14 cellular contexts compared by ENCODE assay signal in the genomic region with DNA sequence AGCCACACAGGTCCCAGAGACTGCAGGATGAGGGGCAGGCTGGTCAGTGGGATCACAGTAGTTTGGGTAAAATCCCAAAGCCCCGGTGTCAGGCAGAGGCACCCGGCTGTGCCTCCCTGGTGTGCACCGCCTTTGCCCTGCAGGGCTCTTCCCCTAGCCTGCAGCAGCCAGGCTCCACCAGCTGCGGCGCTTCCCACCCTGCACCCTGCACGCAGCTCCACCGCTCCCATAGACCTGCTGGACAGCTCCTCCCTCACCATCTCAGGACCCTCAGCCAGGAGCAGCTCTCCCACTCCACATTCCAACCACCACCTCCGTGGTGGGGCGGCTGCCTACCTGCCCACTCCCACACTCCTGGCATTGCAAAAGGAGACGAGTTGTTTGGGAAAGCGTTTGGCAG.
DNase-seq lines count a peak whose midpoint lies in the region; ATAC-seq, FAIRE-seq and TF ChIP-seq lines count a peak whose summit lies in the region.
"Had no signal": no experiment of that assay in that cellular context is flagged by ENCODE, and none has a peak within 500 bp of the region (broad histone marks: within the 10 kb centered on the region; RNA-seq: fewer than 3 reads in every experiment).

No MANE protein-coding gene starts in this region.

- POLR2A ChIA-PET in AG04449 (lab: Yijun Ruan, JAX) (no interaction called here), HCT116 (lab: Charles Lee) (no interaction called here), K562 (lab: Yijun Ruan, JAX) (no interaction called here)

- H3K4me1 ChIP-seq in HCT116 (ENCODE audit: control insufficient read depth in 1 of 2, insufficient read depth in 2 of 2, low read length in 2 of 2) = no peaks in the 10 kb centered on the region
- H3K4me1 ChIP-seq in K562 (replicated peaks in 1 of 2; ENCODE audit: control insufficient read depth in 2 of 2, insufficient read depth in 2 of 2, low read length in 2 of 2) = peaks cover 0 to 8% of the 10 kb centered on the region in 2 experiments; a peak in 2 of 5 replicates
- H3K4me1 ChIP-seq in mucosa of descending colon (ENCODE audit: low read depth) = no peaks in the 10 kb centered on the region

- H3K27me3 ChIP-seq in HCT116 (ENCODE audit: insufficient read depth, low read length) = peaks cover 47% of the 10 kb centered on the region
- H3K27me3 ChIP-seq in K562 (ENCODE audit: control insufficient read depth in 2 of 2, insufficient read depth in 2 of 2, low read length in 2 of 2) = peaks cover 2 to 43% of the 10 kb centered on the region in 2 experiments; a peak in 2 of 5 replicates

- H2AFZ ChIP-seq in HCT116 (ENCODE audit: low read depth, low read length, poor library complexity, severe bottlenecking) (no peak overlapping the region), K562 (ENCODE audit: low read depth, low read length) (no peak overlapping the region)

- H3K27ac ChIP-seq in HCT116 (ENCODE audit: low read depth, low read length) = no peak overlapping the region
- no peak overlapping the region for H3K27ac ChIP-seq in K562 (ENCODE audit: extremely low read depth, low read depth, low read length)
- H3K27ac ChIP-seq: KMS-11 had no signal

- TF ChIP-seq POLR2A in HCT116 (IDR thresholded peaks at IDR 0.05; ENCODE audit: borderline replicate concordance, extremely low read depth, insufficient read depth, insufficient read length) (no peak), K562 (conservative IDR thresholded peaks at IDR 0.05) (no peak)

- H3K9me3 ChIP-seq in HCT116 (ENCODE audit: control insufficient read depth in 1 of 2, insufficient read depth in 1 of 2, low read depth in 1 of 2, low read length in 2 of 2) (no peaks in the 10 kb centered on the region), K562 (replicated peaks; ENCODE audit: control insufficient read depth, insufficient read depth, low read depth, low read length) (no peaks in the 10 kb centered on the region), mucosa of descending colon (no peaks in the 10 kb centered on the region)

- RAD21 ChIA-PET in HCT116 (lab: Charles Lee; ENCODE audit: low non-redundant PET in 1 of 2, low total read pairs in 2 of 2, uncharacterized antibody in 2 of 2, unreplicated experiment in 2 of 2) = no interaction called here

- peak; percentile 9 for TF ChIP-seq CTCF in AG04449 (IDR thresholded peaks at IDR 0.05; ENCODE audit: insufficient read depth, low read length, missing control alignments)
- TF ChIP-seq CTCF in HCT116 (IDR thresholded peaks at IDR 0.05 in 2 of 3, conservative IDR thresholded peaks at IDR 0.05 in 1 of 3; ENCODE audit: borderline replicate concordance in 1 of 3, insufficient read depth in 1 of 3, low read depth in 2 of 3, low read length in 2 of 3) = peak in 2 of 3 experiments; percentile 45 to 69; a peak in 3 of 6 replicates
- peak; percentile 39 to 61 (median 51); a peak in 5 of 6 replicates for TF ChIP-seq CTCF in K562 (IDR thresholded peaks at IDR 0.05 in 2 of 3, conservative IDR thresholded peaks at IDR 0.05 in 1 of 3; ENCODE audit: insufficient read depth in 2 of 3, low read depth in 1 of 3, low read length in 3 of 3)
- no peak for TF ChIP-seq CTCF in mucosa of descending colon (IDR thresholded peaks at IDR 0.05)

- in situ Hi-C loops in K562 (cut with MboI) = no loop called here

- CTCF ChIA-PET in AG04449 (lab: Yijun Ruan, JAX) (no interaction called here), HCT116 (lab: Charles Lee) (no interaction called here), K562 (lab: Yijun Ruan, JAX; ENCODE audit: low intra/inter-chr PET ratio) (no interaction called here)

- no peak for TF ChIP-seq EP300 in K562 (IDR thresholded peaks at IDR 0.05; ENCODE audit: low read length)

- H3K9ac ChIP-seq in HCT116 (ENCODE audit: low read length) (no peak overlapping the region), K562 (ENCODE audit: insufficient read depth in 1 of 2, low read depth in 2 of 2, low read length in 2 of 2) (no peak overlapping the region)
- H3K9ac ChIP-seq: KMS-11 had no signal

- ATAC-seq in HCT116 (peak; percentile 94), K562 (peak; percentile 92), mucosa of descending colon (peak; percentile 23), HG02852 (IDR thresholded peaks at IDR 0.05; ENCODE audit: unreplicated experiment) (no peak), GM19467 (IDR thresholded peaks at IDR 0.05; ENCODE audit: unreplicated experiment) (no peak)
- ATAC-seq: left ventricle myocardium superior had no signal

- peak; percentile 29; the same call in 1 of the 2 replicates for TF ChIP-seq RAD21 in HCT116 (IDR thresholded peaks at IDR 0.05; ENCODE audit: low read depth)
- TF ChIP-seq RAD21 in K562 (CRISPR knock-in tag; conservative IDR thresholded peaks at IDR 0.05 in 1 of 2, IDR thresholded peaks at IDR 0.05 in 1 of 2) = no peak

- no peak for FAIRE-seq in K562 (lab: Jason Lieb, UNC)

- no peak overlapping the region for H3K4me2 ChIP-seq in HCT116 (ENCODE audit: low read length)
- no peak overlapping the region for H3K4me2 ChIP-seq in K562 (ENCODE audit: insufficient read depth, low read length)
- H3K4me2 ChIP-seq: KMS-11 had no signal

- 3% methylated on average over 11 of the region's 11 CpGs for WGBS in K562 (ENCODE audit: insufficient coverage, low coverage, missing lambda C conversion rate)

- H3K36me3 ChIP-seq in HCT116 (ENCODE audit: control insufficient read depth in 1 of 2, insufficient read depth in 2 of 2, low read length in 2 of 2) = no peaks in the 10 kb centered on the region
- H3K36me3 ChIP-seq in K562 (ENCODE audit: control insufficient read depth, insufficient read depth, low read length) = no peaks in the 10 kb centered on the region
- no peaks in the 10 kb centered on the region for H3K36me3 ChIP-seq in mucosa of descending colon (ENCODE audit: low read depth)

- no peak for DNase-seq in AG04449 (ENCODE audit: low read depth, low spot score)
- DNase-seq in HCT116 (ENCODE audit: low read depth, low spot score) = no peak
- DNase-seq in K562 (ENCODE audit: extremely low read depth in 1 of 4, low spot score in 3 of 4) = peak; percentile 14 to 27 (median 18)
- no peak for DNase-seq in mucosa of descending colon
- DNase-seq in MV-4-11 (lab: John Stamatoyannopoulos, UW) = no peak
- DNase-seq in activated CD4-positive, CD25-positive, alpha-beta regulatory T cell (lab: John Stamatoyannopoulos, UW) = no peak
- DNase-seq: amygdala; CD4-positive, CD25-positive, alpha-beta regulatory T cell; GOT3; left ventricle myocardium superior; stimulated activated naive CD4-positive, alpha-beta T cell treated with Interleukin-2 at 50 U/mL for 16 hours had no signal

- H3K9me2 ChIP-seq in HCT116 (ENCODE audit: insufficient read depth) = no peaks in the 10 kb centered on the region

- H3K79me2 ChIP-seq in HCT116 (ENCODE audit: insufficient read depth, low read length) (no peaks in the 10 kb centered on the region), K562 (ENCODE audit: control insufficient read depth, insufficient read depth, low read length) (no peaks in the 10 kb centered on the region)

- no peaks in the 10 kb centered on the region for H3K9me1 ChIP-seq in K562 (ENCODE audit: control insufficient read depth, insufficient read depth, low read length)

- BruUV-seq in HCT116 (replicated peaks; lab: Mats Ljungman, UMichigan) (no TSS peak), K562 (replicated peaks; lab: Mats Ljungman, UMichigan) (no TSS peak)

- intact Hi-C loops in HCT116 (cut with micrococcal nuclease) (no loop called here), K562 (cut with micrococcal nuclease) (no loop called here), mucosa of descending colon (cut with DNase I, micrococcal nuclease) (no loop called here)

- H3K4me3 ChIP-seq in AG04449 (ENCODE audit: low read depth, low read length) (no peak overlapping the region), HCT116 (replicated peaks in 1 of 2; ENCODE audit: low read depth in 1 of 2, low read length in 2 of 2) (no peak overlapping the region), K562 (no peak overlapping the region), mucosa of descending colon (no peak overlapping the region)

- H4K20me1 ChIP-seq in HCT116 (ENCODE audit: insufficient read depth) = no peaks in the 10 kb centered on the region
- no peaks in the 10 kb centered on the region for H4K20me1 ChIP-seq in K562 (replicated peaks; ENCODE audit: control insufficient read depth, insufficient read depth, low read length)

TF ChIP-seq in HCT116, 20 proteins besides CTCF, POLR2A, EP300 and RAD21 (continues in another document):
- TF ChIP-seq SRF (IDR thresholded peaks at IDR 0.05; ENCODE audit: low read depth) = no peak

TF ChIP-seq in K562, 482 proteins besides CTCF, POLR2A, EP300 and RAD21:
- TF ChIP-seq EHMT2 (IDR thresholded peaks at IDR 0.05) = peak; percentile 81
- no peak for TF ChIP-seq IRF9 (tag; IDR thresholded peaks at IDR 0.05)

Comparison
In these comparisons a context has a peak if more than half of its experiments do, and no peak if none do; other contexts are left out.
1. DNase-seq: peak in K562 (4 of 4); none in AG04449 (single experiment), HCT116 (single experiment), mucosa of descending colon (0 of 3), MV-4-11 (single experiment) and activated CD4-positive, CD25-positive, alpha-beta regulatory T cell (0 of 4).
2. ATAC-seq: peak in HCT116 (single experiment), K562 (single experiment) and mucosa of descending colon (single experiment); none in HG02852 (single experiment) and GM19467 (single experiment).